In genomic region chr14:23063601-23064000, GRCh38 we compare ENCODE assay signal across 1 cellular context.
TF ChIP-seq lines count a peak whose summit lies in the region.

No MANE protein-coding gene starts in this region.

TF ChIP-seq in H1, 55 proteins besides CTCF, POLR2A, EP300 and RAD21:
- TF ChIP-seq POLR2AphosphoS5 (IDR thresholded peaks at IDR 0.05; ENCODE audit: low read depth, low read length) (peak; percentile 37; the same call in 1 of the 2 replicates), FOSL1 (IDR thresholded peaks at IDR 0.05; ENCODE audit: insufficient read depth, low read depth, low read length) (no peak)
